In genomic region chr14:102236026-102236425, GRCh38 we compare ENCODE assay signal across 2 cellular contexts.
TF ChIP-seq lines count a peak whose summit lies in the region.

No MANE protein-coding gene starts in this region.

TF ChIP-seq in A549, 52 proteins besides CTCF, POLR2A, EP300 and RAD21 (continued from another document):
- TF ChIP-seq FOXS1 (CRISPR knock-in tag; IDR thresholded peaks at IDR 0.05) (no peak), CHD2 (IDR thresholded peaks at IDR 0.05; ENCODE audit: low read length, partially characterized antibody) (no peak), POLR2AphosphoS2 (conservative IDR thresholded peaks at IDR 0.05; ENCODE audit: low read length) (no peak), ATOH8 (CRISPR knock-in tag; IDR thresholded peaks at IDR 0.05; ENCODE audit: low read depth) (no peak), SREBF2 (IDR thresholded peaks at IDR 0.05) (no peak), BCL3 (IDR thresholded peaks at IDR 0.05) (no peak), NFE2L2 (conservative IDR thresholded peaks at IDR 0.05; ENCODE audit: low read length) (no peak), HEYL (CRISPR knock-in tag; IDR thresholded peaks at IDR 0.05) (no peak), HOXB13 (CRISPR knock-in tag; IDR thresholded peaks at IDR 0.05; ENCODE audit: low read depth) (no peak), JUNB (IDR thresholded peaks at IDR 0.05) (no peak)

TF ChIP-seq in HEK293, 187 proteins besides CTCF, POLR2A, EP300 and RAD21:
- TF ChIP-seq ZNF398 (tag by site-specific recombination; IDR thresholded peaks at IDR 0.05) (no peak), EGR2 (tag by site-specific recombination; IDR thresholded peaks at IDR 0.05; ENCODE audit: low read depth) (peak; percentile 61; the same call in 1 of the 2 replicates), PRDM6 (tag by site-specific recombination; IDR thresholded peaks at IDR 0.05) (no peak), KLF7 (tag by site-specific recombination; IDR thresholded peaks at IDR 0.05; ENCODE audit: borderline replicate concordance) (no peak), PRDM10 (tag by site-specific recombination; IDR thresholded peaks at IDR 0.05) (no peak)
